10 cellular contexts compared by ENCODE assay signal in the genomic region with DNA sequence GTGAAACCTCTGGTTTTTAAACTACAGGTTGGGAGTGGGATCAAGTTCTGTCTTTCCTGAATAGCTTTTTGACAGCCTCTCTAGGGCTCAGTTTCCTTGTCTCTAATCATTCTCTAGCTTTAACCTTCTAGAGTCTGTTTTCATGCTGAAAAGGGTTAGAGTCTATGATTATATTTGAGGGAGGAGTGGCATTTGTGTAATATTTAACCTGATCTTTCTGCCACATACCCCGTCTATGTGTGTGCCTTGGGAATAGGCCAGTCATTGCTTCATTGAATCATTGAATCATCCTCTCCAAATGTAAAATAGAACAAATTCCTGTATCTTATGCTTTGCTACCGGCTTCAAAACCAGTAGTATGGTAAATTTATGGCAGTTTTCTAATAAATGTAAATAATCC.
DNase-seq lines count a peak whose midpoint lies in the region; ATAC-seq and TF ChIP-seq lines count a peak whose summit lies in the region.
"Had no signal": no experiment of that assay in that cellular context is flagged by ENCODE, and none has a peak within 500 bp of the region (broad histone marks: within the 10 kb centered on the region; RNA-seq: fewer than 3 reads in every experiment).

No MANE protein-coding gene starts in this region.

- H3K9me3 ChIP-seq in RWPE2 (ENCODE audit: severe bottlenecking) (no peaks in the 10 kb centered on the region), gastroesophageal sphincter (no peaks in the 10 kb centered on the region)

- H3K4me3 ChIP-seq in RWPE2 (ENCODE audit: severe bottlenecking) (no peak overlapping the region), gastroesophageal sphincter (no peak overlapping the region)

- TF ChIP-seq CTCF in RWPE2 (IDR thresholded peaks at IDR 0.05; ENCODE audit: poor library complexity, severe bottlenecking) (no peak), gastroesophageal sphincter (IDR thresholded peaks at IDR 0.05) (no peak), progenitor cell of endocrine pancreas (IDR thresholded peaks at IDR 0.05; ENCODE audit: unreplicated experiment) (no peak)

- peaks cover 20% of the 10 kb centered on the region for H3K4me1 Mint-ChIP-seq in progenitor cell of endocrine pancreas (ENCODE audit: low read depth)

- no peaks in the 10 kb centered on the region for H3K27me3 ChIP-seq in RWPE2 (ENCODE audit: insufficient read depth, poor library complexity, severe bottlenecking)
- no peaks in the 10 kb centered on the region for H3K27me3 ChIP-seq in gastroesophageal sphincter

- H3K9me3 Mint-ChIP-seq in progenitor cell of endocrine pancreas (ENCODE audit: low read depth): no peaks in the 10 kb centered on the region
- H3K9me3 Mint-ChIP-seq: stimulated activated memory B cell treated with anti-CD40 and anti-IgM and Interleukin-4, amounts not matched to agents 10 μg/mL and 1 μg/mL and 100 μg/mL, for 72 hours had no signal

- H3K27me3 Mint-ChIP-seq in progenitor cell of endocrine pancreas: no peaks in the 10 kb centered on the region
- H3K27me3 Mint-ChIP-seq: stimulated activated memory B cell treated with anti-CD40 and anti-IgM and Interleukin-4, amounts not matched to agents 10 μg/mL and 1 μg/mL and 100 μg/mL, for 72 hours had no signal

- H3K27ac ChIP-seq in RWPE2 (ENCODE audit: poor library complexity, severe bottlenecking) (peak overlapping the region; percentile 79), gastroesophageal sphincter (peak overlapping the region in 3 of 4 donors; percentile 21 to 65 (median 64))

- peak overlapping the region; percentile 62 for H3K27ac Mint-ChIP-seq in progenitor cell of endocrine pancreas
- H3K27ac Mint-ChIP-seq: stimulated activated memory B cell treated with anti-CD40 and anti-IgM and Interleukin-4, amounts not matched to agents 10 μg/mL and 1 μg/mL and 100 μg/mL, for 72 hours had no signal

- H3K4me3 Mint-ChIP-seq in progenitor cell of endocrine pancreas (ENCODE audit: low read depth): no peak overlapping the region
- H3K4me3 Mint-ChIP-seq: stimulated activated memory B cell treated with anti-CD40 and anti-IgM and Interleukin-4, amounts not matched to agents 10 μg/mL and 1 μg/mL and 100 μg/mL, for 72 hours had no signal

- DNase-seq in AG20443 (ENCODE audit: low spot score) (peak; percentile 50), RWPE2 (ENCODE audit: low spot score) (no peak), progenitor cell of endocrine pancreas (ENCODE audit: low spot score, unreplicated experiment) (no peak), ureter (ENCODE audit: low spot score) (no peak), COR-L47 (lab: John Stamatoyannopoulos, UW) (no peak)
- DNase-seq: NCI-H446 had no signal

- TF ChIP-seq EP300 in gastroesophageal sphincter (IDR thresholded peaks at IDR 0.05): no peak

- no peak for TF ChIP-seq POLR2A in gastroesophageal sphincter (IDR thresholded peaks at IDR 0.05)

- ATAC-seq in RWPE2 (ENCODE audit: low read depth) (0 out of 3 replicates have a peak, but pooled peaks have one; percentile 10), gastroesophageal sphincter (peak; percentile 46), HG03571 (IDR thresholded peaks at IDR 0.05; ENCODE audit: unreplicated experiment) (no peak), GM18498 (IDR thresholded peaks at IDR 0.05; ENCODE audit: unreplicated experiment) (no peak)
- ATAC-seq: stimulated activated memory B cell treated with anti-CD40 and anti-IgM and Interleukin-4, amounts not matched to agents 10 μg/mL and 1 μg/mL and 100 μg/mL, for 72 hours had no signal

- WGBS in gastroesophageal sphincter (ENCODE audit: low coverage in 1 of 2), 2 donors: 29 to 42% methylated on average over 2 of the region's 2 CpGs

- H3K4me1 ChIP-seq in RWPE2 (ENCODE audit: insufficient read depth, poor library complexity, severe bottlenecking): peaks cover 40% of the 10 kb centered on the region
- peaks cover 26 to 85% (median 27%) of the 10 kb centered on the region in 3 donors for H3K4me1 ChIP-seq in gastroesophageal sphincter

- H3K36me3 ChIP-seq in RWPE2 (ENCODE audit: low read depth): peaks cover 36% of the 10 kb centered on the region
- H3K36me3 ChIP-seq in gastroesophageal sphincter: peaks cover 0 to 18% of the 10 kb centered on the region in 2 donors

- peaks cover 7% of the 10 kb centered on the region for H3K36me3 Mint-ChIP-seq in progenitor cell of endocrine pancreas (ENCODE audit: insufficient read depth)

Comparison
In these comparisons a context has a peak if more than half of its experiments do, and no peak if none do; other contexts are left out.
1. ATAC-seq: peak in RWPE2 (single experiment) and gastroesophageal sphincter (single experiment); none in HG03571 (single experiment) and GM18498 (single experiment).